ENCODE assay signal across 2 cellular contexts in the genomic region with DNA sequence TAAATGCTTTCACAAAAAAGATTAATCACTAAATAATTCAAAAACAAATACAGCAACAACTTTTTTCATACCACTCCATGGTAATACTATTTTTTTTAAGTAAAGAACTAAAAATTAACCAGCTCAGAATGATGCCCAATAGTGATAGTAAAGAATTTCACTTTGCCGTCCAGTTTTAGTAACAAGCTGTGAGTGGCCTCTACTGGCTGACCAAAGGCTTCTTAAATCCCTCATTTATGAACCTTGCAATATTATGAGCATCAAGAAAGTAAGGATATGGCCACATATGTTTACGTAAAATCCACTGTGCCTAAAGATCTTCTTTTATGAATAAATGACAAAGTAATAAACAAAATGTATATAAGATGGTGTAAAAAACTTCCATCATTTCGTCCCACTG.
TF ChIP-seq lines count a peak whose summit lies in the region.

No MANE protein-coding gene starts in this region.

TF ChIP-seq in SK-N-SH, 30 proteins besides CTCF, POLR2A, EP300 and RAD21 (continued from another document):
- no peak for TF ChIP-seq POLR2AphosphoS5 (IDR thresholded peaks at IDR 0.05; ENCODE audit: low read depth, low read length)
- no peak for TF ChIP-seq FOXM1 (IDR thresholded peaks at IDR 0.05; ENCODE audit: low read depth)
- TF ChIP-seq REST (IDR thresholded peaks at IDR 0.05; ENCODE audit: low read depth, low read length): no peak
- TF ChIP-seq NFIC (IDR thresholded peaks at IDR 0.05; ENCODE audit: borderline replicate concordance): no peak
- TF ChIP-seq TCF12 (IDR thresholded peaks at IDR 0.05): no peak
- no peak for TF ChIP-seq MXI1 (IDR thresholded peaks at IDR 0.05; ENCODE audit: low read depth, low read length)
- TF ChIP-seq CHD2 (IDR thresholded peaks at IDR 0.05; ENCODE audit: low read length, partially characterized antibody): no peak
TF ChIP-seq in SK-N-SH: peak in this region for 0.

TF ChIP-seq in SK-N-SH treated with all-trans-retinoic acid at 6 μM for 48 hours, 23 proteins besides CTCF, POLR2A, EP300 and RAD21 (continued from another document):
- TF ChIP-seq POU6F1 (CRISPR knock-in tag; IDR thresholded peaks at IDR 0.05; ENCODE audit: borderline replicate concordance, low read depth): no peak
- no peak for TF ChIP-seq GLIS3 (CRISPR knock-in tag; IDR thresholded peaks at IDR 0.05)
- no peak for TF ChIP-seq ZNF565 (CRISPR knock-in tag; conservative IDR thresholded peaks at IDR 0.05; ENCODE audit: low read depth)
- TF ChIP-seq SNAI2 (CRISPR knock-in tag; IDR thresholded peaks at IDR 0.05): no peak
- no peak for TF ChIP-seq PATZ1 (CRISPR knock-in tag; IDR thresholded peaks at IDR 0.05; ENCODE audit: borderline replicate concordance)
- no peak for TF ChIP-seq ARNTL (CRISPR knock-in tag; IDR thresholded peaks at IDR 0.05; ENCODE audit: borderline replicate concordance, low read depth)
- no peak for TF ChIP-seq PPARA (CRISPR knock-in tag; IDR thresholded peaks at IDR 0.05; ENCODE audit: borderline replicate concordance)
- no peak for TF ChIP-seq OSR1 (CRISPR knock-in tag; IDR thresholded peaks at IDR 0.05)
- TF ChIP-seq, protein P1, sequence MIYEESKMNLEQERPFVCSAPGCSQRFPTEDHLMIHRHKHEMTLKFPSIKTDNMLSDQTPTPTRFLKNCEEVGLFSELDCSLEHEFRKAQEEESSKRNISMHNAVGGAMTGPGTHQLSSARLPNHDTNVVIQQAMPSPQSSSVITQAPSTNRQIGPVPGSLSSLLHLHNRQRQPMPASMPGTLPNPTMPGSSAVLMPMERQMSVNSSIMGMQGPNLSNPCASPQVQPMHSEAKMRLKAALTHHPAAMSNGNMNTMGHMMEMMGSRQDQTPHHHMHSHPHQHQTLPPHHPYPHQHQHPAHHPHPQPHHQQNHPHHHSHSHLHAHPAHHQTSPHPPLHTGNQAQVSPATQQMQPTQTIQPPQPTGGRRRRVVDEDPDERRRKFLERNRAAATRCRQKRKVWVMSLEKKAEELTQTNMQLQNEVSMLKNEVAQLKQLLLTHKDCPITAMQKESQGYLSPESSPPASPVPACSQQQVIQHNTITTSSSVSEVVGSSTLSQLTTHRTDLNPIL (CRISPR knock-in tag; IDR thresholded peaks at IDR 0.05; ENCODE audit: low read depth): no peak
- no peak for TF ChIP-seq ZFP30 (CRISPR knock-in tag; IDR thresholded peaks at IDR 0.05)
- no peak for TF ChIP-seq ISL1 (CRISPR knock-in tag; IDR thresholded peaks at IDR 0.05)
